Comparison of ENCODE assay signal across 8 cellular contexts in the genomic region with DNA sequence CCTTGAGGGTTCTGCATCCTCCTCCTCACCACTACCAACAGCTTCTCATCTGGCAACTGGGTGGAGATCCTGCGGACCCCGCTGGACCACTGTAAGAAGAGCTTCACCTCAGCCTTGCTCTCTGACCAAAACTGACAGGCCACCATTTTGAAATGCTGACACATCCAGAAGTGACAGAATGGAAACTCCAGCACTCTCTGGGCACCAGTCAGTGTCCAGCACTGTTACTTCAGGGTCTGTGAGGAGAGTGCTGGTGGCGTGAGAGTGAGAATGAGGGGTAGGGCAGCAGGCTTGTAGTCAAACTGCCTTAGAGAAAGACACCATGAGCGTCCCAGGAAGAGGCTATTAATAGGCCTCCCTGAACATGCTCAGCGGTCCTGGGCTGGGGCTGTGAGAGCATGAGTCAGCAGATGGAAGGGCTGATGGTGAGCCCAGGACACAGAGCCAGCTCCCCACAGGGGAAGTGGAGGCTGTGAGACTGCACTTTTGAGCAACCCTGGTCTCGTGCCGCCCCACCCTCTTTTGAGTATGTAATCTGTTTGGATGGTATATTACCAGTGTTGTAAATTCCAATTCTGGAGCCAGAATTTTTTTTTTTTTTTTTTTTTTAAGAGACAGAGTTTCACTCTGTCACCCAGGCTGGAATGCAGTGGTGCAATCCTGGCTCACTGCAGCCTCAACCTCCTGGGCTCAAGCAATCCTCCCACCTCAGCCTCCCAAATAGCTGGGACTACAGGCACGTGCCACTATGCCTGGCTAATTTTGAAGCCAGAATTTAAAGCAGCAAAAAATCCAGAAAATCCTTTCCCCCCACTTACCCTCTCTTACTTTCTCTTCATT. TPM values are rescaled to one million over a fixed set of nuclear protein-coding genes. Genes with fewer than 3 reads are reported as not detected.
DNase-seq lines count a peak whose midpoint lies in the region; ATAC-seq, FAIRE-seq and TF ChIP-seq lines count a peak whose summit lies in the region.

No MANE protein-coding gene starts in this region.

- 75% methylated on average over 8 of the region's 8 CpGs for WGBS in HepG2 (ENCODE audit: low lambda C conversion rate)

- H3K27me3 Mint-ChIP-seq in activated CD4-positive, alpha-beta T cell treated with anti-CD3 and anti-CD28 coated beads, Interleukin-2, amount 10 ng/mL, durations not matched to agents 7 days and 5 days, result no peaks in the 10 kb centered on the region

- DNase-seq in AG09319 (ENCODE audit: extremely low read depth, low read depth), result peak; percentile 94
- peak; percentile 85 for DNase-seq in brain microvascular endothelial cell
- DNase-seq in HepG2 (ENCODE audit: low spot score), result peak; percentile 55
- DNase-seq in upper lobe of right lung, result peak; percentile 79
- no peak for DNase-seq in activated CD4-positive, alpha-beta T cell treated with anti-CD3 and anti-CD28 coated beads, Interleukin-2, amount 10 ng/mL, durations not matched to agents 7 days and 5 days

- no peak for FAIRE-seq in HepG2 (lab: Jason Lieb, UNC)

- no peak overlapping the region for H3K27ac Mint-ChIP-seq in activated CD4-positive, alpha-beta T cell treated with anti-CD3 and anti-CD28 coated beads, Interleukin-2, amount 10 ng/mL, durations not matched to agents 7 days and 5 days

- H3K9me3 ChIP-seq in HepG2 (ENCODE audit: low read length) (no peaks in the 10 kb centered on the region), upper lobe of right lung (no peaks in the 10 kb centered on the region)

- no peak overlapping the region for H3K4me3 Mint-ChIP-seq in activated CD4-positive, alpha-beta T cell treated with anti-CD3 and anti-CD28 coated beads, Interleukin-2, amount 10 ng/mL, durations not matched to agents 7 days and 5 days

- H3K9me3 Mint-ChIP-seq in activated CD4-positive, alpha-beta T cell treated with anti-CD3 and anti-CD28 coated beads, Interleukin-2, amount 10 ng/mL, durations not matched to agents 7 days and 5 days, result no peaks in the 10 kb centered on the region

- POLR2A ChIA-PET in HepG2 (lab: Yijun Ruan, JAX), result interaction anchor here (0.7 to 10.6 kb wide), 4 partner anchors 10 to 29 kb away, joined by 3 to 100 read pairs (median 7); no protein-coding TSS in a partner anchor
- POLR2A ChIA-PET in activated CD4-positive, alpha-beta T cell treated with anti-CD3 and anti-CD28 coated beads, Interleukin-2, amount 10 ng/mL, durations not matched to agents 7 days and 5 days (lab: Charles Lee), result interaction anchor here (0.6 kb wide), 1 partner anchor 230 kb away, joined by 4 read pairs; no protein-coding TSS in a partner anchor

- in situ Hi-C loops in brain microvascular endothelial cell (cut with HindIII; ENCODE audit: low pct_ligation_motif_present, low sequenced_read_pairs) (no loop called here), HepG2 (cut with HindIII; ENCODE audit: extremely low pct_ligation_motif_present, low pct_unique_long_range_greater_than_20kb) (no loop called here)

- H3K4me3 ChIP-seq in KMS-11 (IDR thresholded peaks at IDR 0.05; ENCODE audit: insufficient read depth, low read depth, low read length) (no peak overlapping the region), brain microvascular endothelial cell (ENCODE audit: low read depth, low read length) (no peak overlapping the region), HepG2 (replicated peaks in 1 of 3; ENCODE audit: insufficient read depth in 1 of 3, low read depth in 2 of 3, low read length in 3 of 3) (no peak overlapping the region), upper lobe of right lung (no peak overlapping the region)

- TF ChIP-seq RAD21 in HepG2 (CRISPR knock-in tag; IDR thresholded peaks at IDR 0.05), result no peak

- no TSS peak for BruUV-seq in HepG2 (replicated peaks; lab: Mats Ljungman, UMichigan)

- no peaks in the 10 kb centered on the region for H3K36me3 Mint-ChIP-seq in activated CD4-positive, alpha-beta T cell treated with anti-CD3 and anti-CD28 coated beads, Interleukin-2, amount 10 ng/mL, durations not matched to agents 7 days and 5 days (ENCODE audit: low read depth)

- H3K4me1 ChIP-seq in KMS-11 (ENCODE audit: low read depth, poor library complexity, severe bottlenecking), result peaks cover 11% of the 10 kb centered on the region
- peaks cover 85% of the 10 kb centered on the region for H3K4me1 ChIP-seq in HepG2 (ENCODE audit: insufficient read depth, low read length)
- peaks cover 15% of the 10 kb centered on the region for H3K4me1 ChIP-seq in upper lobe of right lung

- ATAC-seq in HepG2, result peak; percentile 8; the same call in 1 of the 3 replicates
- peak; percentile 89 for ATAC-seq in upper lobe of right lung
- ATAC-seq in HG02870 (IDR thresholded peaks at IDR 0.05; ENCODE audit: unreplicated experiment), result no peak
- ATAC-seq in GM19395 (IDR thresholded peaks at IDR 0.05; ENCODE audit: unreplicated experiment), result no peak

- H3K27ac ChIP-seq in KMS-11, result no peak overlapping the region
- H3K27ac ChIP-seq in brain microvascular endothelial cell, result peak overlapping the region; percentile 63
- H3K27ac ChIP-seq in HepG2 (ENCODE audit: extremely low read length, insufficient read depth, low read length), result no peak overlapping the region
- peak overlapping the region; percentile 17 for H3K27ac ChIP-seq in upper lobe of right lung

- H4K20me1 ChIP-seq in KMS-11 (ENCODE audit: insufficient read depth) (no peaks in the 10 kb centered on the region), HepG2 (ENCODE audit: insufficient read depth, low read length) (no peaks in the 10 kb centered on the region)

- TF ChIP-seq CTCF in AG09319 (IDR thresholded peaks at IDR 0.05; ENCODE audit: low read depth, low read length) (no peak), KMS-11 (conservative IDR thresholded peaks at IDR 0.05; ENCODE audit: low read depth, low read length) (no peak), brain microvascular endothelial cell (IDR thresholded peaks at IDR 0.05; ENCODE audit: low read depth, low read length, missing control alignments) (no peak), HepG2 (CRISPR knock-in tag; IDR thresholded peaks at IDR 0.05) (no peak), upper lobe of right lung (IDR thresholded peaks at IDR 0.05) (no peak)

- H3K9ac ChIP-seq in KMS-11 (no peak overlapping the region), HepG2 (ENCODE audit: insufficient read depth, low read depth, low read length) (no peak overlapping the region)

- H2AFZ ChIP-seq in KMS-11 (ENCODE audit: low read depth), result 0 out of 2 replicates have a peak overlapping the region, but pooled peaks have one; percentile 8
- H2AFZ ChIP-seq in HepG2 (ENCODE audit: low read length), result no peak overlapping the region

- no peak for TF ChIP-seq EP300 in HepG2 (IDR thresholded peaks at IDR 0.05; ENCODE audit: low read depth in 2 of 2, low read length in 2 of 2)
- TF ChIP-seq EP300 in HepG2 (CRISPR knock-in tag; IDR thresholded peaks at IDR 0.05; ENCODE audit: borderline replicate concordance), result no peak

- H3K36me3 ChIP-seq in KMS-11 (ENCODE audit: insufficient read depth) (no peaks in the 10 kb centered on the region), brain microvascular endothelial cell (replicated peaks) (no peaks in the 10 kb centered on the region), HepG2 (replicated peaks in 1 of 2; ENCODE audit: control insufficient read depth in 1 of 2, insufficient read depth in 2 of 2, low read length in 2 of 2) (no peaks in the 10 kb centered on the region), upper lobe of right lung (no peaks in the 10 kb centered on the region)

- H3K4me1 Mint-ChIP-seq in activated CD4-positive, alpha-beta T cell treated with anti-CD3 and anti-CD28 coated beads, Interleukin-2, amount 10 ng/mL, durations not matched to agents 7 days and 5 days, result peaks cover 3% of the 10 kb centered on the region

- no peak overlapping the region for H3K4me2 ChIP-seq in KMS-11
- H3K4me2 ChIP-seq in HepG2 (ENCODE audit: low read depth, low read length), result no peak overlapping the region; the same call in 1 of the 2 replicates

- intact Hi-C loops in HepG2 (cut with micrococcal nuclease; ENCODE audit: unreplicated experiment) (no loop called here), upper lobe of right lung (cut with DNase I) (no loop called here)

- CTCF ChIA-PET in HepG2 (lab: Yijun Ruan, JAX; ENCODE audit: low intra/inter-chr PET ratio, low total read pairs), result no interaction called here
- CTCF ChIA-PET in activated CD4-positive, alpha-beta T cell treated with anti-CD3 and anti-CD28 coated beads, Interleukin-2, amount 10 ng/mL, durations not matched to agents 7 days and 5 days (lab: Charles Lee), result interaction anchor here (0.9 to 2.3 kb wide), 3 partner anchors 8 to 55 kb away, joined by 3 to 6 read pairs (median 6); no protein-coding TSS in a partner anchor

- no peaks in the 10 kb centered on the region for H3K27me3 ChIP-seq in KMS-11 (ENCODE audit: insufficient read depth, low read depth)
- H3K27me3 ChIP-seq in brain microvascular endothelial cell (replicated peaks), result no peaks in the 10 kb centered on the region
- H3K27me3 ChIP-seq in HepG2 (ENCODE audit: control insufficient read depth in 1 of 2, insufficient read depth in 2 of 2, low read length in 2 of 2), result no peaks in the 10 kb centered on the region
- H3K27me3 ChIP-seq in upper lobe of right lung, result no peaks in the 10 kb centered on the region

- TF ChIP-seq POLR2A in HepG2 (IDR thresholded peaks at IDR 0.05; ENCODE audit: insufficient read depth in 1 of 2, low read depth in 2 of 2, low read length in 2 of 2), result no peak

- H3K79me2 ChIP-seq in KMS-11 (ENCODE audit: insufficient read depth, low read depth) (no peaks in the 10 kb centered on the region), HepG2 (ENCODE audit: insufficient read depth, low read length) (no peaks in the 10 kb centered on the region)

RNA-seq across cellular contexts. Expression of a gene that starts 34.4 kb away (rescaled TPM):
- total RNA-seq in HepG2 (2016; rRNA removed; fragmentation: Illumina TruSeq; extraction: Trizol), result 24.4 and 26.8 TPM in 2 replicates
- total RNA-seq in HepG2 (2016; cell fraction: cytosol; rRNA removed; fragmentation: Illumina TruSeq; extraction: Trizol; ENCODE audit: low read depth), result 3.1 and 3.8 TPM in 2 replicates
- 25.5 and 28.3 TPM in 2 replicates for total RNA-seq in HepG2 (2016; cell fraction: insoluble cytoplasmic fraction; rRNA removed; fragmentation: Illumina TruSeq; extraction: Trizol)
- 15.5 and 17.6 TPM in 2 replicates for total RNA-seq in HepG2 (2016; cell fraction: membrane; rRNA removed; fragmentation: Illumina TruSeq; extraction: Trizol)
- total RNA-seq in HepG2 (2016; cell fraction: nucleus; rRNA removed; fragmentation: Illumina TruSeq; extraction: Trizol), result 49.0 and 51.0 TPM in 2 replicates
- 5.8 and 5.9 TPM in 2 replicates for polyA plus RNA-seq in HepG2 (2011; rRNA removed)
- polyA plus RNA-seq in HepG2 (2011; cell fraction: cytosol; rRNA removed), result 3.5 and 4.9 TPM in 2 replicates
- 4.2 and 5.1 TPM in 2 replicates for polyA plus RNA-seq in HepG2 (2011; cell fraction: nucleus; rRNA removed)
- 18.3 and 19.9 TPM in 2 replicates for polyA plus RNA-seq in HepG2 (2012)
- polyA plus RNA-seq in HepG2 (2016; cell fraction: cytosol; fragmentation: Illumina TruSeq; extraction: Trizol; ENCODE audit: low read depth), result 2.5 and 2.6 TPM in 2 replicates
- 19.7 and 25.1 TPM in 2 replicates for polyA plus RNA-seq in HepG2 (2016; cell fraction: insoluble cytoplasmic fraction; fragmentation: Illumina TruSeq; extraction: Trizol; ENCODE audit: low read depth)
- 6.2 and 6.7 TPM in 2 replicates for polyA plus RNA-seq in HepG2 (2016; cell fraction: membrane; fragmentation: Illumina TruSeq; extraction: Trizol; ENCODE audit: low read depth)
- 53.6 and 54.2 TPM in 2 replicates for polyA plus RNA-seq in HepG2 (2016; cell fraction: nucleus; fragmentation: Illumina TruSeq; extraction: Trizol; ENCODE audit: insufficient read depth, low read depth)
- 9.6 and 24.6 TPM in 2 replicates for polyA minus RNA-seq in HepG2 (2011; rRNA and poly(A)+ RNA removed; ENCODE audit: low replicate concordance)
- polyA minus RNA-seq in HepG2 (2011; cell fraction: cytosol; rRNA and poly(A)+ RNA removed), result 10.8 and 15.0 TPM in 2 replicates
- 14.9 and 15.0 TPM in 2 replicates for polyA minus RNA-seq in HepG2 (2011; cell fraction: nucleus; rRNA and poly(A)+ RNA removed)
- 15.6 TPM for total RNA-seq in upper lobe of right lung
- 1 to 10 TPM; 9.3 to 9.6 TPM for total RNA-seq in activated CD4-positive, alpha-beta T cell treated with anti-CD3 and anti-CD28 coated beads, Interleukin-2, amount 10 ng/mL, durations not matched to agents 7 days and 5 days

Comparison
In these comparisons a context has a peak if more than half of its experiments do, and no peak if none do; other contexts are left out.
1. H3K27ac ChIP-seq: peak in brain microvascular endothelial cell (single experiment) and upper lobe of right lung (single experiment); none in KMS-11 (single experiment) and HepG2 (single experiment).
2. ATAC-seq: peak in HepG2 (single experiment) and upper lobe of right lung (single experiment); none in HG02870 (single experiment) and GM19395 (single experiment).